21 cellular contexts compared by ENCODE assay signal in genomic region chr10:24849051-24849450, GRCh38.
DNase-seq lines count a peak whose midpoint lies in the region; ATAC-seq, FAIRE-seq and TF ChIP-seq lines count a peak whose summit lies in the region.
"Had no signal": no experiment of that assay in that cellular context is flagged by ENCODE, and none has a peak within 500 bp of the region (broad histone marks: within the 10 kb centered on the region; RNA-seq: fewer than 3 reads in every experiment).

No MANE protein-coding gene starts in this region.

- H3K27ac ChIP-seq in endothelial cell of umbilical vein (ENCODE audit: insufficient read depth, low read depth, low read length) (peak overlapping the region; percentile 83), neural progenitor cell (no peak overlapping the region)
- H3K27ac ChIP-seq: esophagus muscularis mucosa, HL-60, thoracic aorta had no signal

- peaks cover 30% of the 10 kb centered on the region for H3K4me1 ChIP-seq in endothelial cell of umbilical vein (ENCODE audit: control insufficient read depth, extremely low read depth, insufficient read depth, low read length)
- H3K4me1 ChIP-seq in neural progenitor cell: peaks cover 39% of the 10 kb centered on the region
- H3K4me1 ChIP-seq: esophagus muscularis mucosa had no signal

- in situ Hi-C loops in Caki2 (cut with HindIII; ENCODE audit: low pct_unique_long_range_greater_than_20kb, low sequenced_read_pairs): no loop called here

- H3K9me1 ChIP-seq in endothelial cell of umbilical vein (replicated peaks; ENCODE audit: control insufficient read depth, extremely low read depth, insufficient read depth, low read length): no peaks in the 10 kb centered on the region

- H3K36me3 Mint-ChIP-seq in neural progenitor cell (no peaks in the 10 kb centered on the region), WTC11 (no peaks in the 10 kb centered on the region)
- H3K36me3 Mint-ChIP-seq: activated naive CD8-positive, alpha-beta T cell treated with anti-CD3 and anti-CD28 coated beads, Interleukin-2, amount 10 ng/mL, durations not matched to agents 7 days and 5 days; T-cell had no signal

- no peak for TF ChIP-seq CTCF in endothelial cell of umbilical vein (IDR thresholded peaks at IDR 0.05; ENCODE audit: extremely low read depth in 1 of 2, insufficient read depth in 1 of 2, low read depth in 1 of 2, low read length in 2 of 2)
- no peak for TF ChIP-seq CTCF in neural progenitor cell (IDR thresholded peaks at IDR 0.05)
- TF ChIP-seq CTCF in WTC11 (IDR thresholded peaks at IDR 0.05): no peak

- dilution Hi-C loops in endothelial cell of umbilical vein (cut with MboI; ENCODE audit: extremely low pct_ligation_motif_present, low sequenced_read_pairs): no loop called here

- H3K4me3 Mint-ChIP-seq in neural progenitor cell: no peak overlapping the region
- H3K4me3 Mint-ChIP-seq in WTC11: no peak overlapping the region
- H3K4me3 Mint-ChIP-seq: activated naive CD8-positive, alpha-beta T cell treated with anti-CD3 and anti-CD28 coated beads, Interleukin-2, amount 10 ng/mL, durations not matched to agents 7 days and 5 days; T-cell had no signal

- TSS peak; percentile 61 for BruUV-seq in endothelial cell of umbilical vein (replicated peaks; lab: Mats Ljungman, UMichigan)

- H3K27me3 ChIP-seq in endothelial cell of umbilical vein (ENCODE audit: control insufficient read depth in 2 of 2, insufficient read depth in 2 of 2, low read length in 2 of 2) (no peaks in the 10 kb centered on the region), neural progenitor cell (no peaks in the 10 kb centered on the region)
- H3K27me3 ChIP-seq: esophagus muscularis mucosa had no signal

- peak overlapping the region; percentile 96 for H3K4me2 ChIP-seq in endothelial cell of umbilical vein (ENCODE audit: insufficient read depth, low read length)
- peak overlapping the region; percentile 19 for H3K4me2 ChIP-seq in neural progenitor cell

- no peak for FAIRE-seq in endothelial cell of umbilical vein (lab: Jason Lieb, UNC)
- FAIRE-seq: H1 had no signal

- DNase-seq in Caki2 (ENCODE audit: low read depth): peak; percentile 46
- peak; percentile 17 for DNase-seq in NCI-H774 (lab: John Stamatoyannopoulos, UW)
- no peak for DNase-seq in endothelial cell of umbilical vein (ENCODE audit: low read depth, low spot score)
- DNase-seq in neural progenitor cell (ENCODE audit: low spot score): no peak
- no peak for DNase-seq in NCI-H510A (lab: John Stamatoyannopoulos, UW)
- DNase-seq in NOMO-1 treated with DMSO at 0.1 percent for 48 hours (lab: John Stamatoyannopoulos, UW; ENCODE audit: unreplicated experiment): no peak
- DNase-seq in NCI-H2029 treated with DMSO at 0.1 percent for 48 hours (lab: John Stamatoyannopoulos, UW): no peak
- no peak for DNase-seq in WTC11 (ENCODE audit: low spot score)
- DNase-seq: activated CD4-positive, alpha-beta T cell treated with anti-CD3 and anti-CD28 coated beads for 4 hours; activated naive CD8-positive, alpha-beta T cell treated with anti-CD3 and anti-CD28 coated beads, Interleukin-2, amount 10 ng/mL, durations not matched to agents 7 days and 5 days; activated T-cell treated with anti-CD3 and anti-CD28 coated beads, Interleukin-2, amount 50 U/mL, for 1 hour; DMS 273 treated with DMSO at 0.1 percent for 48 hours; Karpas-422; left ventricle myocardium superior; NCI-H2171 treated with DMSO at 0.1 percent for 48 hours; occipital lobe; T-cell had no signal

- no peak for TF ChIP-seq POLR2A in endothelial cell of umbilical vein (IDR thresholded peaks at IDR 0.05; ENCODE audit: low read depth, low read length)

- H3K4me1 Mint-ChIP-seq in neural progenitor cell: peaks cover 51% of the 10 kb centered on the region
- peaks cover 35% of the 10 kb centered on the region for H3K4me1 Mint-ChIP-seq in WTC11

- H3K79me2 ChIP-seq in endothelial cell of umbilical vein (ENCODE audit: control insufficient read depth, insufficient read depth, low read length) (no peaks in the 10 kb centered on the region), neural progenitor cell (ENCODE audit: low read depth) (no peaks in the 10 kb centered on the region)

- H2AFZ ChIP-seq in endothelial cell of umbilical vein (ENCODE audit: low read depth, low read length) (no peak overlapping the region), neural progenitor cell (replicated peaks) (no peak overlapping the region)

- H3K9me3 ChIP-seq in endothelial cell of umbilical vein (replicated peaks; ENCODE audit: control insufficient read depth, insufficient read depth, low read length): no peaks in the 10 kb centered on the region
- H3K9me3 ChIP-seq in neural progenitor cell (ENCODE audit: low read depth): no peaks in the 10 kb centered on the region
- H3K9me3 ChIP-seq: esophagus muscularis mucosa, thoracic aorta had no signal

- ATAC-seq in WTC11: no peak
- ATAC-seq: left ventricle myocardium superior, T-cell had no signal

- no peaks in the 10 kb centered on the region for H3K36me3 ChIP-seq in endothelial cell of umbilical vein (ENCODE audit: control insufficient read depth in 2 of 2, extremely low read depth in 1 of 2, insufficient read depth in 2 of 2, low read length in 2 of 2)
- H3K36me3 ChIP-seq in neural progenitor cell: no peaks in the 10 kb centered on the region
- H3K36me3 ChIP-seq: esophagus muscularis mucosa, thoracic aorta had no signal

- H3K9ac ChIP-seq in endothelial cell of umbilical vein (replicated peaks; ENCODE audit: extremely low read depth, insufficient read depth, low read length) (peak overlapping the region; percentile 60), neural progenitor cell (no peak overlapping the region)

- H3K27me3 Mint-ChIP-seq in neural progenitor cell (ENCODE audit: insufficient read depth, low read depth) (peaks cover 4% of the 10 kb centered on the region), WTC11 (ENCODE audit: low read depth) (no peaks in the 10 kb centered on the region; the same call in 1 of the 2 replicates)

- H3K9me3 Mint-ChIP-seq in neural progenitor cell: peaks cover 3% of the 10 kb centered on the region
- H3K9me3 Mint-ChIP-seq in WTC11: peaks cover 8% of the 10 kb centered on the region
- H3K9me3 Mint-ChIP-seq: T-cell had no signal

- no peaks in the 10 kb centered on the region for H4K20me1 ChIP-seq in endothelial cell of umbilical vein (replicated peaks; ENCODE audit: control insufficient read depth, extremely low read depth, insufficient read depth, low read length)
- H4K20me1 ChIP-seq in neural progenitor cell (ENCODE audit: low read depth): no peaks in the 10 kb centered on the region

- POLR2A ChIA-PET in endothelial cell of umbilical vein (lab: Charles Lee) (no interaction called here), WTC11 (lab: Charles Lee) (no interaction called here)

- intact Hi-C loops in endothelial cell of umbilical vein (cut with micrococcal nuclease): no loop called here

- H3K4me3 ChIP-seq in endothelial cell of umbilical vein (replicated peaks in 1 of 3; ENCODE audit: insufficient read depth in 1 of 3, low read depth in 1 of 3, low read length in 3 of 3) (peak overlapping the region in 2 of 3 experiments; percentile 23 to 54), neural progenitor cell (no peak overlapping the region)
- H3K4me3 ChIP-seq: esophagus muscularis mucosa, thoracic aorta had no signal

- H3K27ac Mint-ChIP-seq in neural progenitor cell (peak overlapping the region; percentile 55), WTC11 (no peak overlapping the region)
- H3K27ac Mint-ChIP-seq: activated naive CD8-positive, alpha-beta T cell treated with anti-CD3 and anti-CD28 coated beads, Interleukin-2, amount 10 ng/mL, durations not matched to agents 7 days and 5 days; T-cell had no signal

- peaks cover 13% of the 10 kb centered on the region for H3F3A ChIP-seq in neural progenitor cell (ENCODE audit: low read depth)

- CTCF ChIA-PET in endothelial cell of umbilical vein (lab: Charles Lee): interaction anchor here (0.7 to 3.0 kb wide), 16 partner anchors 9 to 241 kb away, joined by 3 to 15 read pairs (median 4); partner anchors contain the start of gene PRTFDC1
- CTCF ChIA-PET in WTC11 (lab: Charles Lee): interaction anchor here (1.3 kb wide), 1 partner anchor 36 kb away, joined by 3 read pairs; no protein-coding TSS in a partner anchor

TF ChIP-seq in endothelial cell of umbilical vein, 7 proteins besides CTCF, POLR2A, EP300 and RAD21:
- TF ChIP-seq MAX (IDR thresholded peaks at IDR 0.05; ENCODE audit: insufficient read depth, insufficient read length) (no peak), POLR2AphosphoS5 (IDR thresholded peaks at IDR 0.05; ENCODE audit: insufficient read depth, low read depth, low read length) (no peak), FOS (IDR thresholded peaks at IDR 0.05; ENCODE audit: borderline replicate concordance, insufficient read depth, low read length) (no peak), JUN (IDR thresholded peaks at IDR 0.05; ENCODE audit: borderline replicate concordance, insufficient read depth, insufficient read length, low read depth) (no peak), EZH2 (IDR thresholded peaks at IDR 0.05; ENCODE audit: borderline replicate concordance, low read depth, low read length, severe bottlenecking) (no peak), MYC (IDR thresholded peaks at IDR 0.05; ENCODE audit: low read depth, low read length) (no peak), GATA2 (IDR thresholded peaks at IDR 0.05; ENCODE audit: insufficient read depth, insufficient read length, low read depth, low read length) (no peak)

TF ChIP-seq in WTC11, 78 proteins besides CTCF, POLR2A, EP300 and RAD21 (continues in another document):
- TF ChIP-seq, protein P1, sequence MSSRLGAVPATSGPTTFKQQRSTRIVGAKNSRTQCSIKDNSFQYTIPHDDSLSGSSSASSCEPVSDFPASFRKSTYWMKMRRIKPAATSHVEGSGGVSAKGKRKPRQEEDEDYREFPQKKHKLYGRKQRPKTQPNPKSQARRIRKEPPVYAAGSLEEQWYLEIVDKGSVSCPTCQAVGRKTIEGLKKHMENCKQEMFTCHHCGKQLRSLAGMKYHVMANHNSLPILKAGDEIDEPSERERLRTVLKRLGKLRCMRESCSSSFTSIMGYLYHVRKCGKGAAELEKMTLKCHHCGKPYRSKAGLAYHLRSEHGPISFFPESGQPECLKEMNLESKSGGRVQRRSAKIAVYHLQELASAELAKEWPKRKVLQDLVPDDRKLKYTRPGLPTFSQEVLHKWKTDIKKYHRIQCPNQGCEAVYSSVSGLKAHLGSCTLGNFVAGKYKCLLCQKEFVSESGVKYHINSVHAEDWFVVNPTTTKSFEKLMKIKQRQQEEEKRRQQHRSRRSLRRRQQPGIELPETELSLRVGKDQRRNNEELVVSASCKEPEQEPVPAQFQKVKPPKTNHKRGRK (CRISPR knock-in tag; IDR thresholded peaks at IDR 0.05; ENCODE audit: borderline replicate concordance): no peak
- TF ChIP-seq TCF7 (CRISPR knock-in tag; IDR thresholded peaks at IDR 0.05; ENCODE audit: low read depth): no peak
- no peak for TF ChIP-seq KAT7 (CRISPR knock-in tag; IDR thresholded peaks at IDR 0.05; ENCODE audit: borderline replicate concordance)
- no peak for TF ChIP-seq GTF2I (CRISPR knock-in tag; conservative IDR thresholded peaks at IDR 0.05)
- TF ChIP-seq TEAD1 (CRISPR knock-in tag; IDR thresholded peaks at IDR 0.05): no peak

Comparison
In these comparisons a context has a peak if more than half of its experiments do, and no peak if none do; other contexts are left out.
1. DNase-seq: peak in Caki2 (single experiment) and NCI-H774 (single experiment); none in endothelial cell of umbilical vein (single experiment), neural progenitor cell (single experiment), NCI-H510A (single experiment), NOMO-1 treated with DMSO at 0.1 percent for 48 hours (single experiment), NCI-H2029 treated with DMSO at 0.1 percent for 48 hours (single experiment) and WTC11 (single experiment).